ENCODE assay signal across 9 cellular contexts in the genomic region with DNA sequence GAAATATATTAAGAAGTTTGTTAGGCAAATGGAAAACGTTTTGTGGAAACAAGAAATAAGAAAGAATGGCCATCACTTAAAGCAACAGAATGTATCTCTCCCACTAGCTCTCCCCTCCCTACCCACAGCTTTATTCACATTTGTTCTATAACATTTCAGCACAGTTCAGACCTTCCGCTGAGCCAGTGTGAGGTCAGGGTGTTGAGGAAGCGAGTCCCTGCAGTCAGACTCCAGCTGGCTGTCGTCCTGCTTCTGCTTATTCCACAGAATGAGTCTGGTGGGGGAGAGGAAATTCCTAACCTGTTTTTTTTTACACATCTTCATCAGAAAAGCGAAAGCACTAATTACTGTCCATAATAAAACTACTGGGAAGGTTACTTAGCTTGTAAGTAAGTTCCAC. TPM values are rescaled to one million over a fixed set of nuclear protein-coding genes. Genes with fewer than 3 reads are reported as not detected.
DNase-seq lines count a peak whose midpoint lies in the region; FAIRE-seq and TF ChIP-seq lines count a peak whose summit lies in the region.
"Had no signal": no experiment of that assay in that cellular context is flagged by ENCODE, and none has a peak within 500 bp of the region (broad histone marks: within the 10 kb centered on the region; RNA-seq: fewer than 3 reads in every experiment).

No MANE protein-coding gene starts in this region.

- H3K27ac ChIP-seq in iPS-20b (ENCODE audit: low read length) (peak overlapping the region; percentile 37), testis (no peak overlapping the region)
- H3K27ac ChIP-seq: C4-2B had no signal

- H3K36me3 Mint-ChIP-seq in activated naive CD4-positive, alpha-beta T cell treated with anti-CD3 and anti-CD28 coated beads for 36 hours (ENCODE audit: low read depth) = peaks cover 84% of the 10 kb centered on the region
- H3K36me3 Mint-ChIP-seq in activated naive CD4-positive, alpha-beta T cell treated with anti-CD3 and anti-CD28 coated beads, Interleukin-2, amount 10 ng/mL, durations not matched to agents 7 days and 5 days = peaks cover 52% of the 10 kb centered on the region
- peaks cover 79% of the 10 kb centered on the region for H3K36me3 Mint-ChIP-seq in activated naive CD8-positive, alpha-beta T cell

- no peaks in the 10 kb centered on the region for H3K9me3 Mint-ChIP-seq in activated naive CD4-positive, alpha-beta T cell treated with anti-CD3 and anti-CD28 coated beads for 36 hours
- H3K9me3 Mint-ChIP-seq in activated naive CD4-positive, alpha-beta T cell treated with anti-CD3 and anti-CD28 coated beads, Interleukin-2, amount 10 ng/mL, durations not matched to agents 7 days and 5 days = no peaks in the 10 kb centered on the region
- no peaks in the 10 kb centered on the region for H3K9me3 Mint-ChIP-seq in activated naive CD8-positive, alpha-beta T cell (ENCODE audit: low read depth)

- H3K4me1 ChIP-seq in iPS-20b (ENCODE audit: insufficient read depth, low read length) = peaks cover 7% of the 10 kb centered on the region; the same call in 1 of the 2 replicates
- H3K4me1 ChIP-seq in testis = no peaks in the 10 kb centered on the region

- H3K27me3 ChIP-seq in iPS-20b (ENCODE audit: insufficient read depth, low read length) (peaks cover 4% of the 10 kb centered on the region; the same call in 1 of the 2 replicates), testis (no peaks in the 10 kb centered on the region)

- 37 to 41% methylated on average over 5 of the region's 5 CpGs for WGBS in testis, 2 donors

- TF ChIP-seq POLR2A in testis (IDR thresholded peaks at IDR 0.05) (no peak), erythroblast (IDR thresholded peaks at IDR 0.05; ENCODE audit: low read length) (no peak)

- CTCF ChIA-PET in activated naive CD4-positive, alpha-beta T cell treated with anti-CD3 and anti-CD28 coated beads for 36 hours (lab: Charles Lee) = interaction anchor here (0.9 to 2.0 kb wide), 7 partner anchors 16 to 182 kb away, joined by 3 to 11 read pairs (median 4); no protein-coding TSS in a partner anchor
- CTCF ChIA-PET in activated naive CD4-positive, alpha-beta T cell treated with anti-CD3 and anti-CD28 coated beads, Interleukin-2, amount 10 ng/mL, durations not matched to agents 7 days and 5 days (lab: Charles Lee) = interaction anchor here (0.7 to 3.0 kb wide), 4 partner anchors 37 to 163 kb away, joined by 3 to 32 read pairs (median 3); no protein-coding TSS in a partner anchor

- H3K36me3 ChIP-seq in iPS-20b (ENCODE audit: insufficient read depth, low read depth, low read length) (peaks cover 6% of the 10 kb centered on the region), testis (ENCODE audit: low read depth, missing control alignments) (no peaks in the 10 kb centered on the region)

- FAIRE-seq in urothelium cell line (lab: Jason Lieb, UNC) = no peak

- intact Hi-C loops in activated naive CD4-positive, alpha-beta T cell treated with anti-CD3 and anti-CD28 coated beads for 36 hours (cut with micrococcal nuclease) = loop anchor here (5.0 kb wide), 1 partner anchor 216 kb away; no protein-coding TSS in a partner anchor
- intact Hi-C loops in testis (cut with DNase I; ENCODE audit: low total_unique reads) = no loop called here

- no peak for DNase-seq in activated naive CD4-positive, alpha-beta T cell treated with anti-CD3 and anti-CD28 coated beads for 36 hours
- DNase-seq in activated naive CD4-positive, alpha-beta T cell treated with anti-CD3 and anti-CD28 coated beads, Interleukin-2, amount 10 ng/mL, durations not matched to agents 7 days and 5 days = no peak
- DNase-seq in testis (peak; percentile 54), erythroblast (lab: John Stamatoyannopoulos, UW) (no peak), urothelium cell line (ENCODE audit: low spot score) (no peak)
- DNase-seq in activated CD4-positive, CD25-positive, alpha-beta regulatory T cell treated with anti-CD3 and anti-CD28 coated beads, Interleukin-2, amount 50 U/mL, for 72 hours = no peak

- H3K27me3 Mint-ChIP-seq in activated naive CD4-positive, alpha-beta T cell treated with anti-CD3 and anti-CD28 coated beads for 36 hours (ENCODE audit: low read depth) = no peaks in the 10 kb centered on the region
- no peaks in the 10 kb centered on the region for H3K27me3 Mint-ChIP-seq in activated naive CD4-positive, alpha-beta T cell treated with anti-CD3 and anti-CD28 coated beads, Interleukin-2, amount 10 ng/mL, durations not matched to agents 7 days and 5 days
- H3K27me3 Mint-ChIP-seq in activated naive CD8-positive, alpha-beta T cell = no peaks in the 10 kb centered on the region

- peaks cover 39% of the 10 kb centered on the region for H3K4me1 Mint-ChIP-seq in activated naive CD4-positive, alpha-beta T cell treated with anti-CD3 and anti-CD28 coated beads for 36 hours (ENCODE audit: low read depth)
- peaks cover 72% of the 10 kb centered on the region for H3K4me1 Mint-ChIP-seq in activated naive CD4-positive, alpha-beta T cell treated with anti-CD3 and anti-CD28 coated beads, Interleukin-2, amount 10 ng/mL, durations not matched to agents 7 days and 5 days
- H3K4me1 Mint-ChIP-seq in activated naive CD8-positive, alpha-beta T cell (ENCODE audit: low read depth) = peaks cover 21% of the 10 kb centered on the region

- H3K4me3 ChIP-seq in iPS-20b (ENCODE audit: low read length) = no peak overlapping the region
- H3K4me3 ChIP-seq in testis = no peak overlapping the region

- H3K9me3 ChIP-seq in iPS-20b (ENCODE audit: insufficient read depth, low read depth, low read length) (no peaks in the 10 kb centered on the region), testis (no peaks in the 10 kb centered on the region)

- H3K9ac ChIP-seq in iPS-20b (ENCODE audit: low read depth, low read length) = no peak overlapping the region

- H3K4me3 Mint-ChIP-seq in activated naive CD4-positive, alpha-beta T cell treated with anti-CD3 and anti-CD28 coated beads for 36 hours = peak overlapping the region; percentile 91
- no peak overlapping the region for H3K4me3 Mint-ChIP-seq in activated naive CD4-positive, alpha-beta T cell treated with anti-CD3 and anti-CD28 coated beads, Interleukin-2, amount 10 ng/mL, durations not matched to agents 7 days and 5 days
- peak overlapping the region; percentile 95 for H3K4me3 Mint-ChIP-seq in activated naive CD8-positive, alpha-beta T cell

- peak overlapping the region; percentile 96 for H3K27ac Mint-ChIP-seq in activated naive CD4-positive, alpha-beta T cell treated with anti-CD3 and anti-CD28 coated beads for 36 hours
- no peak overlapping the region for H3K27ac Mint-ChIP-seq in activated naive CD4-positive, alpha-beta T cell treated with anti-CD3 and anti-CD28 coated beads, Interleukin-2, amount 10 ng/mL, durations not matched to agents 7 days and 5 days
- H3K27ac Mint-ChIP-seq in activated naive CD8-positive, alpha-beta T cell = peak overlapping the region; percentile 98

- TF ChIP-seq CTCF in testis (IDR thresholded peaks at IDR 0.05) = no peak

RNA-seq across cellular contexts. Expression of a gene that starts 39.1 kb away (rescaled TPM):
- total RNA-seq in activated naive CD4-positive, alpha-beta T cell treated with anti-CD3 and anti-CD28 coated beads for 36 hours = 10 to 100 TPM; 71.4 to 75.8 TPM
- total RNA-seq in testis = 10 to 100 TPM; 35.5 to 48.8 TPM
- 66.7 TPM for polyA plus RNA-seq in testis (ENCODE audit: insufficient read depth, low read depth, low replicate concordance)
